14 cellular contexts compared by ENCODE assay signal in the genomic region with DNA sequence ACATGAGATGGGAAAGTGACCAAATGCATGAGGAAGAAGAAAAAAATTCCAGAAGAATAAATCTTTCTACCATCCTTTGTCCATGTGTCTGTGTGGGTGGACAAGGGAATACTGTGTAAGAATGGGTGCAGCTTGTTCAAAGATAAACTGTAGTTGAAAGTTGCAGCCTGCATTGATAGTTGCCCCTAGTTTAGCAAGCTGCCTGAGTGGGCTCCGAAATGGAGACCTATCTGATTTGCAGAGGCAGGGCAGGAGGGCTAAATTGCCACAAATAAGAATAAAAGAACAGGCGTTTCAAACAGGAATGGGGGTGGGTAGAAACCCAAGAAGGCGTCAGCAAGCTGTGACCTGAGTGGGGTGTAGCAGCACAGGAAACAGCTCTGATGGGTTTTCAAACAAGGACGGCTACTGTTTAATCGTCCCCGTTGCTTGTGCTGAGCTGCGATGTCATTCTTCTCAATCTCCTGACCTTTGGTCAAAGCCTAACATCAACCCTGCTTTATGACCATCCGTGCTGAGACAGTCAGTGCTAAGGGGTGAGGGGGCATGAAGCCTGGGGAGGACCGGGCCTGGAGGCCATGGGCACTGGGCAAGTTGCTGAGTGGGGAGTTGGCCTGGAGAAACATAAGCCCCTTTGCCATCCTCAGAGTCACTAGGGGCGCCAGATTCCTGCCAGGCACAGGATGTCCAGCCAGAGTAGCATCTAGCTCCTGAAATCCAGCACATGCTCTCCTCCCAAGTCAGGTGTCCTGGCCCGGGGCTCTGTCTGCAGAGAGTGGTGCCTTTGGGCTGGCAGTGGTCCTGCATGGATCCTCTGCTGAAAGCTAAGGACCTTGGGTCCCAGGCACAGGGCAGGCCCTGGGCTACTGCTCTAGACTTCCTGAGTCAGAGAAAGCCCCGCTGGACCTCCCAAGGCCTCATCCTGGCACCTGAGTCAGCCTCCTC. TPM values are rescaled to one million over a fixed set of nuclear protein-coding genes. Genes with fewer than 3 reads are reported as not detected.
DNase-seq lines count a peak whose midpoint lies in the region; ATAC-seq, FAIRE-seq and TF ChIP-seq lines count a peak whose summit lies in the region.
"Had no signal": no experiment of that assay in that cellular context is flagged by ENCODE, and none has a peak within 500 bp of the region (broad histone marks: within the 10 kb centered on the region; RNA-seq: fewer than 3 reads in every experiment).

No MANE protein-coding gene starts in this region.

- H3K27ac Mint-ChIP-seq in nephron progenitor cell = peak overlapping the region; percentile 89
- peak overlapping the region in 2 of 10 donors; percentile 1 to 66 for H3K27ac Mint-ChIP-seq in naive thymus-derived CD8-positive, alpha-beta T cell
- H3K27ac Mint-ChIP-seq: CD4-positive, alpha-beta memory T cell had no signal

- DNase-seq in D341Med (ENCODE audit: low spot score) = peak; percentile 27
- DNase-seq in HuH-7.5 (ENCODE audit: low spot score) = peak; percentile 86
- DNase-seq in epithelial cell of prostate (ENCODE audit: low read depth, low spot score) = no peak
- DNase-seq in nephron progenitor cell = no peak
- DNase-seq in urothelium cell line (ENCODE audit: low spot score) = no peak
- DNase-seq in activated CD4-positive, alpha-beta T cell treated with anti-CD3 and anti-CD28 coated beads for 48 hours = no peak
- DNase-seq in naive thymus-derived CD8-positive, alpha-beta T cell = no peak
- DNase-seq: CD4-positive, alpha-beta memory T cell; effector CD8-positive, alpha-beta T cell; heart right ventricle; NCI-H2107; retina had no signal

- no peak for FAIRE-seq in urothelium cell line (lab: Jason Lieb, UNC)
- FAIRE-seq: TTC549 had no signal

- H3K9me3 Mint-ChIP-seq in nephron progenitor cell = no peaks in the 10 kb centered on the region
- no peaks in the 10 kb centered on the region for H3K9me3 Mint-ChIP-seq in naive thymus-derived CD8-positive, alpha-beta T cell
- H3K9me3 Mint-ChIP-seq: CD4-positive, alpha-beta memory T cell had no signal

- no peak for ATAC-seq in GM21619 (IDR thresholded peaks at IDR 0.05; ENCODE audit: unreplicated experiment)
- no peak for ATAC-seq in naive thymus-derived CD8-positive, alpha-beta T cell

- peak overlapping the region; percentile 45 for H3K4me3 Mint-ChIP-seq in nephron progenitor cell
- no peak overlapping the region for H3K4me3 Mint-ChIP-seq in naive thymus-derived CD8-positive, alpha-beta T cell
- H3K4me3 Mint-ChIP-seq: CD4-positive, alpha-beta memory T cell had no signal

- TF ChIP-seq CTCF in nephron progenitor cell (IDR thresholded peaks at IDR 0.05) = no peak

- POLR2A ChIA-PET in naive thymus-derived CD8-positive, alpha-beta T cell (lab: Charles Lee) = no interaction called here

- H3K4me1 Mint-ChIP-seq in nephron progenitor cell = peaks cover 65% of the 10 kb centered on the region
- peaks cover 7 to 33% (median 13%) of the 10 kb centered on the region in 4 donors for H3K4me1 Mint-ChIP-seq in naive thymus-derived CD8-positive, alpha-beta T cell

- peak overlapping the region; percentile 31 for H3K27ac ChIP-seq in epithelial cell of prostate

- peaks cover 27% of the 10 kb centered on the region for H3K27me3 Mint-ChIP-seq in nephron progenitor cell (ENCODE audit: low read depth, poor library complexity)
- H3K27me3 Mint-ChIP-seq in naive thymus-derived CD8-positive, alpha-beta T cell = peaks cover 18 to 64% (median 22%) of the 10 kb centered on the region in 5 donors

- H3K36me3 Mint-ChIP-seq in nephron progenitor cell (ENCODE audit: low read depth) = no peaks in the 10 kb centered on the region
- H3K36me3 Mint-ChIP-seq in naive thymus-derived CD8-positive, alpha-beta T cell = no peaks in the 10 kb centered on the region
- H3K36me3 Mint-ChIP-seq: CD4-positive, alpha-beta memory T cell had no signal

RNA-seq across cellular contexts. Expression of gene C15orf39, which starts 19.2 kb away (rescaled TPM):
- total RNA-seq in naive thymus-derived CD8-positive, alpha-beta T cell = 10 to 100 TPM; 20.7 to 27.6 TPM
- 1 to 10 TPM; 1.0 to 4.5 (median 2.3) TPM for polyA plus RNA-seq in naive thymus-derived CD8-positive, alpha-beta T cell

Comparison
In these comparisons a context has a peak if more than half of its experiments do, and no peak if none do; other contexts are left out.
1. DNase-seq: peak in D341Med (single experiment) and HuH-7.5 (single experiment); none in epithelial cell of prostate (single experiment), nephron progenitor cell (single experiment), urothelium cell line (single experiment), activated CD4-positive, alpha-beta T cell treated with anti-CD3 and anti-CD28 coated beads for 48 hours (single experiment) and naive thymus-derived CD8-positive, alpha-beta T cell (0 of 10).